Comparison of ENCODE assay signal across 9 cellular contexts in genomic region chr7:44258423-44258760, GRCh38. TPM values are rescaled to one million over a fixed set of nuclear protein-coding genes. Genes with fewer than 3 reads are reported as not detected.
DNase-seq lines count a peak whose midpoint lies in the region; ATAC-seq and TF ChIP-seq lines count a peak whose summit lies in the region.
"Had no signal": no experiment of that assay in that cellular context is flagged by ENCODE, and none has a peak within 500 bp of the region (broad histone marks: within the 10 kb centered on the region; RNA-seq: fewer than 3 reads in every experiment).

No MANE protein-coding gene starts in this region.

- H2AFZ ChIP-seq in GM23338: no peak overlapping the region

- H3K4me1 ChIP-seq in BLaER1 treated with 17β-estradiol and CSF1 and Interleukin-3, amounts not matched to agents 10 nM and 100 nM: peaks cover 48 to 80% (median 67%) of the 10 kb centered on the region in 10 experiments
- no peaks in the 10 kb centered on the region for H3K4me1 ChIP-seq in GM23338 (ENCODE audit: insufficient read depth)

- H3K36me3 ChIP-seq in BLaER1 treated with 17β-estradiol and CSF1 and Interleukin-3, amounts not matched to agents 10 nM and 100 nM: no peaks in the 10 kb centered on the region
- no peaks in the 10 kb centered on the region for H3K36me3 ChIP-seq in GM23338 (ENCODE audit: insufficient read depth)

- H3K9me3 Mint-ChIP-seq in brain: peaks cover 0 to 4% (median 0%) of the 10 kb centered on the region in 5 experiments
- H3K9me3 Mint-ChIP-seq in nephron: no peaks in the 10 kb centered on the region
- H3K9me3 Mint-ChIP-seq in GM23338: peaks cover 8% of the 10 kb centered on the region

- H3F3A ChIP-seq in GM23338 (replicated peaks; ENCODE audit: low read depth): no peaks in the 10 kb centered on the region

- H3K36me3 Mint-ChIP-seq in brain: no peaks in the 10 kb centered on the region
- no peaks in the 10 kb centered on the region for H3K36me3 Mint-ChIP-seq in nephron (ENCODE audit: low read depth)
- H3K36me3 Mint-ChIP-seq in GM23338 (ENCODE audit: low read depth): no peaks in the 10 kb centered on the region; the same call in 2 of the 3 replicates

- H3K27me3 Mint-ChIP-seq in brain: no peaks in the 10 kb centered on the region
- H3K27me3 Mint-ChIP-seq in nephron (ENCODE audit: low read depth): peaks cover 10% of the 10 kb centered on the region
- peaks cover 17% of the 10 kb centered on the region for H3K27me3 Mint-ChIP-seq in GM23338 (ENCODE audit: insufficient read depth, low read depth, poor library complexity)

- peak; percentile 1 for ATAC-seq in HG03095 (IDR thresholded peaks at IDR 0.05; ENCODE audit: unreplicated experiment)
- no peak for ATAC-seq in GM23338

- no peaks in the 10 kb centered on the region for H3K9me2 ChIP-seq in GM23338 (ENCODE audit: insufficient read depth)

- H3K4me1 Mint-ChIP-seq in brain (peaks cover 44% of the 10 kb centered on the region), nephron (peaks cover 17% of the 10 kb centered on the region), GM23338 (peaks cover 7% of the 10 kb centered on the region)

- H4K20me1 ChIP-seq in BLaER1 treated with 17β-estradiol and CSF1 and Interleukin-3, amounts not matched to agents 10 nM and 100 nM: peaks cover 0 to 14% (median 0%) of the 10 kb centered on the region in 11 experiments; a peak in 3 of 22 replicates
- H4K20me1 ChIP-seq in GM23338 (replicated peaks; ENCODE audit: insufficient read depth): no peaks in the 10 kb centered on the region; the same call in 1 of the 2 replicates

- no peak for DNase-seq in iPS-NIHi7 (ENCODE audit: extremely low spot score)
- no peak for DNase-seq in DMS79 (lab: John Stamatoyannopoulos, UW)
- DNase-seq in GM23338 (ENCODE audit: low spot score): no peak
- DNase-seq in A172 (ENCODE audit: low spot score): no peak

- peak overlapping the region in 7 of 11 experiments; percentile 5 to 79 (median 38); a peak in 12 of 22 replicates for H3K27ac ChIP-seq in BLaER1 treated with 17β-estradiol and CSF1 and Interleukin-3, amounts not matched to agents 10 nM and 100 nM
- no peak overlapping the region for H3K27ac ChIP-seq in GM23338 (ENCODE audit: low read depth)

- no peaks in the 10 kb centered on the region for H3K79me2 ChIP-seq in GM23338 (replicated peaks; ENCODE audit: insufficient read depth)

- peak overlapping the region in 6 of 11 experiments; percentile 29 to 52 (median 46); a peak in 8 of 22 replicates for H3K9ac ChIP-seq in BLaER1 treated with 17β-estradiol and CSF1 and Interleukin-3, amounts not matched to agents 10 nM and 100 nM

- H3K4me3 ChIP-seq in BLaER1 treated with 17β-estradiol and CSF1 and Interleukin-3, amounts not matched to agents 10 nM and 100 nM: no peak overlapping the region
- no peak overlapping the region for H3K4me3 ChIP-seq in GM23338
- H3K4me3 ChIP-seq: skin epidermis had no signal

- TF ChIP-seq CTCF in brain (conservative IDR thresholded peaks at IDR 0.05): no peak
- no peak for TF ChIP-seq CTCF in nephron (IDR thresholded peaks at IDR 0.05; ENCODE audit: unreplicated experiment in 3 of 3)
- TF ChIP-seq CTCF in GM23338 (conservative IDR thresholded peaks at IDR 0.05; ENCODE audit: low read depth in 2 of 2): no peak

- no peaks in the 10 kb centered on the region for H3K9me3 ChIP-seq in BLaER1 treated with 17β-estradiol and CSF1 and Interleukin-3, amounts not matched to agents 10 nM and 100 nM (replicated peaks in 1 of 11)

- no peaks in the 10 kb centered on the region for H3K27me3 ChIP-seq in BLaER1 treated with 17β-estradiol and CSF1 and Interleukin-3, amounts not matched to agents 10 nM and 100 nM
- no peaks in the 10 kb centered on the region for H3K27me3 ChIP-seq in GM23338 (ENCODE audit: insufficient read depth)

- H3K27ac Mint-ChIP-seq in brain (peak overlapping the region; percentile 57 to 90 (median 88)), nephron (peak overlapping the region; percentile 31 to 53 (median 46)), GM23338 (no peak overlapping the region)

- H3K4me3 Mint-ChIP-seq in brain (peak overlapping the region in 3 of 5 experiments; percentile 0 to 13 (median 4)), nephron (peak overlapping the region in 1 of 3 experiments; percentile 26), GM23338 (no peak overlapping the region)

- H3K4me2 ChIP-seq in BLaER1 treated with 17β-estradiol and CSF1 and Interleukin-3, amounts not matched to agents 10 nM and 100 nM: peak overlapping the region; percentile 71 to 92 (median 82)
- no peak overlapping the region for H3K4me2 ChIP-seq in GM23338

TF ChIP-seq in GM23338, 12 proteins besides CTCF, POLR2A, EP300 and RAD21 (continues in another document):
- no peak for TF ChIP-seq POLR2AphosphoS5 (IDR thresholded peaks at IDR 0.05; ENCODE audit: low read depth)
- TF ChIP-seq JUNB (IDR thresholded peaks at IDR 0.05; ENCODE audit: unreplicated experiment): no peak
- TF ChIP-seq, protein P1, sequence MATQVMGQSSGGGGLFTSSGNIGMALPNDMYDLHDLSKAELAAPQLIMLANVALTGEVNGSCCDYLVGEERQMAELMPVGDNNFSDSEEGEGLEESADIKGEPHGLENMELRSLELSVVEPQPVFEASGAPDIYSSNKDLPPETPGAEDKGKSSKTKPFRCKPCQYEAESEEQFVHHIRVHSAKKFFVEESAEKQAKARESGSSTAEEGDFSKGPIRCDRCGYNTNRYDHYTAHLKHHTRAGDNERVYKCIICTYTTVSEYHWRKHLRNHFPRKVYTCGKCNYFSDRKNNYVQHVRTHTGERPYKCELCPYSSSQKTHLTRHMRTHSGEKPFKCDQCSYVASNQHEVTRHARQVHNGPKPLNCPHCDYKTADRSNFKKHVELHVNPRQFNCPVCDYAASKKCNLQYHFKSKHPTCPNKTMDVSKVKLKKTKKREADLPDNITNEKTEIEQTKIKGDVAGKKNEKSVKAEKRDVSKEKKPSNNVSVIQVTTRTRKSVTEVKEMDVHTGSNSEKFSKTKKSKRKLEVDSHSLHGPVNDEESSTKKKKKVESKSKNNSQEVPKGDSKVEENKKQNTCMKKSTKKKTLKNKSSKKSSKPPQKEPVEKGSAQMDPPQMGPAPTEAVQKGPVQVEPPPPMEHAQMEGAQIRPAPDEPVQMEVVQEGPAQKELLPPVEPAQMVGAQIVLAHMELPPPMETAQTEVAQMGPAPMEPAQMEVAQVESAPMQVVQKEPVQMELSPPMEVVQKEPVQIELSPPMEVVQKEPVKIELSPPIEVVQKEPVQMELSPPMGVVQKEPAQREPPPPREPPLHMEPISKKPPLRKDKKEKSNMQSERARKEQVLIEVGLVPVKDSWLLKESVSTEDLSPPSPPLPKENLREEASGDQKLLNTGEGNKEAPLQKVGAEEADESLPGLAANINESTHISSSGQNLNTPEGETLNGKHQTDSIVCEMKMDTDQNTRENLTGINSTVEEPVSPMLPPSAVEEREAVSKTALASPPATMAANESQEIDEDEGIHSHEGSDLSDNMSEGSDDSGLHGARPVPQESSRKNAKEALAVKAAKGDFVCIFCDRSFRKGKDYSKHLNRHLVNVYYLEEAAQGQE (IDR thresholded peaks at IDR 0.05; ENCODE audit: unreplicated experiment): no peak
- no peak for TF ChIP-seq ZNF331 (CRISPR knock-in tag; IDR thresholded peaks at IDR 0.05; ENCODE audit: low read depth)
- TF ChIP-seq EZH2phosphoT487 (IDR thresholded peaks at IDR 0.05; ENCODE audit: unreplicated experiment): no peak
- TF ChIP-seq EZH2 (IDR thresholded peaks at IDR 0.05; ENCODE audit: low read depth, unreplicated experiment): no peak
- TF ChIP-seq ETS1 (IDR thresholded peaks at IDR 0.05): no peak
- no peak for TF ChIP-seq CREB1 (CRISPR knock-in tag; IDR thresholded peaks at IDR 0.05; ENCODE audit: low read depth)
- no peak for TF ChIP-seq ZNF114 (CRISPR knock-in tag; IDR thresholded peaks at IDR 0.05)

RNA-seq across cellular contexts. Expression of gene YKT6, which starts 57.6 kb away (rescaled TPM):
- 86.3 TPM for polyA plus RNA-seq in brain (ENCODE audit: insufficient read depth, low read depth, low replicate concordance)
- total RNA-seq in GM23338 (2014; rRNA removed; shearing (Covaris generic)): 94.5 and 114 TPM in 2 replicates
- 29.2 and 33.5 TPM in 2 replicates for polyA plus RNA-seq in GM23338 (2016; fragmentation: Nextera tagmentation; extraction: Ambion mirVana)
- 133 and 137 TPM in 2 replicates for total RNA-seq in A172 (2014; rRNA removed; shearing (Covaris generic))
